9 cellular contexts compared by ENCODE assay signal in the genomic region with DNA sequence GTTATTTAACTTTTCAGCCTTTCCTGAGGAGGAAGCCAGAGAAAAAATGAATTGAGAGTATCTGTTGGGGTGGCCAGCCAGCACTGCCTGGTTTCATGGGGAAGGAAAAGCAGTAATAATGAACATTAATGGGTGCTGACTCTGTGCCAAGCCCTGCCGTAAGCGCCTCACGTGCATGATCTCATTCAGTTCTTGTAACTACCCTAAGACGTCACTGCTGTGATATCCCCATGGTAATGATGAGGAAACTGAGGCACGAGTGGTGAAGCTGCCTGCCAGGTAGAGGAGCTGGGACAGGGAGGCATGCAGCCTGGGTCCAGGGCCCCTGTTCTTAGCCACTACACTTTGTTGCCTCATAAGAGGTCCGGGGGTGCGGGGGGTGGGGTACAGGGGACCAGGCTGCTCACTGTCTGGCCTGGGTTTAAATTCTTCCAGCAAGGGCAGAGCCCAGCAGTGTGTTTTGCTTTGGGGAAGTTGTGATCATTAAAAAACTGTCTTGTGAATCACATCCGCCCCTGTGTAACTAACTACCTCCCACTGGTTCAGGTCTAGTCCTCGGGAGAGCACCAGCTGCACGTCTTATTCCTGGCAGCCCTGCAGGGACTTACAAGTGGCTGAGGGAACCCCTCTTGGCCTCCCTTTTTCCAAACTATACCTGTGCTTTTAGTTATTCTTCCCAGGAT.
A peak's percentile ranks its signal among the peaks of the same experiment; 100 is the strongest.
DNase-seq lines count a peak whose midpoint lies in the region; ATAC-seq and TF ChIP-seq lines count a peak whose summit lies in the region.
"Had no signal": no experiment of that assay in that cellular context is flagged by ENCODE, and none has a peak within 500 bp of the region (broad histone marks: within the 10 kb centered on the region; RNA-seq: fewer than 3 reads in every experiment).

No MANE protein-coding gene starts in this region.

- peak; percentile 3 for ATAC-seq in GM18502 (IDR thresholded peaks at IDR 0.05; ENCODE audit: poor library complexity, unreplicated experiment)
- ATAC-seq in activated T-helper 17 cell treated with anti-CD3 and anti-CD28 coated beads, Interleukin-2, amount 50 U/mL, for 72 hours (replicated peaks): peak; percentile 31
- ATAC-seq in GM19324 (IDR thresholded peaks at IDR 0.05; ENCODE audit: low FRiP score, unreplicated experiment): no peak
- ATAC-seq in HG03521 (IDR thresholded peaks at IDR 0.05; ENCODE audit: unreplicated experiment): no peak
- ATAC-seq: HCT116 had no signal

- no peaks in the 10 kb centered on the region for H3K9me3 Mint-ChIP-seq in activated T-helper 17 cell treated with anti-CD3 and anti-CD28 coated beads, Interleukin-2, amount 50 U/mL, for 72 hours
- H3K9me3 Mint-ChIP-seq in osteocyte (ENCODE audit: unreplicated experiment): no peaks in the 10 kb centered on the region

- no peak for TF ChIP-seq CTCF in osteocyte (IDR thresholded peaks at IDR 0.05)

- no peaks in the 10 kb centered on the region for H3K27me3 Mint-ChIP-seq in activated T-helper 17 cell treated with anti-CD3 and anti-CD28 coated beads, Interleukin-2, amount 50 U/mL, for 72 hours
- no peaks in the 10 kb centered on the region for H3K27me3 Mint-ChIP-seq in osteocyte (ENCODE audit: unreplicated experiment)

- H3K4me3 Mint-ChIP-seq in activated T-helper 17 cell treated with anti-CD3 and anti-CD28 coated beads, Interleukin-2, amount 50 U/mL, for 72 hours: no peak overlapping the region
- H3K4me3 Mint-ChIP-seq in osteocyte (ENCODE audit: unreplicated experiment): no peak overlapping the region

- H3K27ac Mint-ChIP-seq in activated T-helper 17 cell treated with anti-CD3 and anti-CD28 coated beads, Interleukin-2, amount 50 U/mL, for 72 hours: peak overlapping the region; percentile 32
- peak overlapping the region; percentile 83 for H3K27ac Mint-ChIP-seq in osteocyte (ENCODE audit: unreplicated experiment)

- H3K4me1 Mint-ChIP-seq in activated T-helper 17 cell treated with anti-CD3 and anti-CD28 coated beads, Interleukin-2, amount 50 U/mL, for 72 hours: peaks cover 3% of the 10 kb centered on the region
- H3K4me1 Mint-ChIP-seq in osteocyte (ENCODE audit: unreplicated experiment): peaks cover 67% of the 10 kb centered on the region

- in situ Hi-C loops in KBM-7 (cut with MboI; ENCODE audit: low pct_unique_long_range_greater_than_20kb, low sequenced_read_pairs): no loop called here

- H3K36me3 Mint-ChIP-seq in activated T-helper 17 cell treated with anti-CD3 and anti-CD28 coated beads, Interleukin-2, amount 50 U/mL, for 72 hours (ENCODE audit: low read depth): peaks cover 14% of the 10 kb centered on the region
- H3K36me3 Mint-ChIP-seq in osteocyte (ENCODE audit: unreplicated experiment): peaks cover 6% of the 10 kb centered on the region

- DNase-seq in KBM-7 (peak; percentile 69), osteocyte (ENCODE audit: extremely low spot score, unreplicated experiment) (no peak), foreskin melanocyte (no peak), GF-D8 (lab: John Stamatoyannopoulos, UW) (no peak)

Comparison
In these comparisons a context has a peak if more than half of its experiments do, and no peak if none do; other contexts are left out.
1. ATAC-seq: peak in GM18502 (single experiment) and activated T-helper 17 cell treated with anti-CD3 and anti-CD28 coated beads, Interleukin-2, amount 50 U/mL, for 72 hours (single experiment); none in GM19324 (single experiment) and HG03521 (single experiment).